2 cellular contexts compared by ENCODE assay signal in genomic region chr1:162498442-162498785, GRCh38.
TF ChIP-seq lines count a peak whose summit lies in the region.

No MANE protein-coding gene starts in this region.

TF ChIP-seq in IMR-90, 13 proteins besides CTCF, POLR2A, EP300 and RAD21:
- no peak for TF ChIP-seq CHD1 (IDR thresholded peaks at IDR 0.05; ENCODE audit: low read depth, low read length)
TF ChIP-seq in IMR-90: peak in this region for 0.

TF ChIP-seq in HepG2, 621 proteins besides CTCF, POLR2A, EP300 and RAD21:
- TF ChIP-seq PHF21A (CRISPR knock-in tag; IDR thresholded peaks at IDR 0.05) (peak; percentile 31; the same call in 1 of the 2 replicates), ZXDC (CRISPR knock-in tag; IDR thresholded peaks at IDR 0.05) (no peak)
